8 cellular contexts compared by ENCODE assay signal in genomic region chr21:42220138-42220701, GRCh38. TPM values are rescaled to one million over a fixed set of nuclear protein-coding genes. Genes with fewer than 3 reads are reported as not detected.
DNase-seq lines count a peak whose midpoint lies in the region; ATAC-seq and TF ChIP-seq lines count a peak whose summit lies in the region.

No MANE protein-coding gene starts in this region.

- H3K4me2 ChIP-seq in neuronal stem cell (ENCODE audit: insufficient read depth, low read length, poor library complexity, severe bottlenecking) = peak overlapping the region; percentile 100

- H3K9me3 ChIP-seq in HUES64 (ENCODE audit: insufficient read depth, low read depth, low read length) (peaks cover 11% of the 10 kb centered on the region; the same call in 1 of the 2 replicates), Peyer's patch (no peaks in the 10 kb centered on the region), neuronal stem cell (replicated peaks in 1 of 2; ENCODE audit: control insufficient read depth in 2 of 2, insufficient read depth in 1 of 2, low read depth in 1 of 2, low read length in 2 of 2) (no peaks in the 10 kb centered on the region), vagina (no peaks in the 10 kb centered on the region)

- H3K36me3 Mint-ChIP-seq in activated naive CD4-positive, alpha-beta T cell treated with anti-CD3 and anti-CD28 coated beads, Interleukin-2, amount 50 U/mL, for 72 hours = peaks cover 6 to 10% of the 10 kb centered on the region in 2 donors
- peaks cover 12% of the 10 kb centered on the region for H3K36me3 Mint-ChIP-seq in glutamatergic neuron (ENCODE audit: unreplicated experiment)

- no peak overlapping the region for H3K23ac ChIP-seq in neuronal stem cell (ENCODE audit: low read depth, low read length, poor library complexity)

- peak overlapping the region; percentile 77 for H2AFZ ChIP-seq in neuronal stem cell (ENCODE audit: low read length)

- WGBS in HUES64 = 5% methylated on average over 26 of the region's 26 CpGs
- WGBS in neuronal stem cell (ENCODE audit: extremely low coverage in 2 of 2, insufficient read length in 2 of 2, insufficient replicate concordance in 1 of 2), 2 donors = no CpG with 5 or more reads among the region's 26 CpGs

- H3K36me3 ChIP-seq in GM06990 (ENCODE audit: control insufficient read depth, insufficient read depth, low read length) (no peaks in the 10 kb centered on the region), HUES64 (ENCODE audit: insufficient read depth, low read length) (no peaks in the 10 kb centered on the region), Peyer's patch (no peaks in the 10 kb centered on the region), neuronal stem cell (replicated peaks in 1 of 2; ENCODE audit: control insufficient read depth in 2 of 2, insufficient read depth in 2 of 2, low read length in 2 of 2) (no peaks in the 10 kb centered on the region), vagina (no peaks in the 10 kb centered on the region)

- H3K4ac ChIP-seq in neuronal stem cell (ENCODE audit: low read length) = no peak overlapping the region

- ATAC-seq in activated naive CD4-positive, alpha-beta T cell treated with anti-CD3 and anti-CD28 coated beads, Interleukin-2, amount 50 U/mL, for 72 hours = peak; percentile 81 to 88
- ATAC-seq in HG03520 (IDR thresholded peaks at IDR 0.05; ENCODE audit: unreplicated experiment) = no peak

- intact Hi-C loops in vagina (cut with DNase I) = no loop called here

- H3K4me3 ChIP-seq in GM06990 (replicated peaks; ENCODE audit: low read depth, low read length) (peak overlapping the region; percentile 51), HUES64 (ENCODE audit: low read length) (peak overlapping the region; percentile 57), Peyer's patch (peak overlapping the region; percentile 68 to 91 (median 82)), neuronal stem cell (ENCODE audit: low read length in 2 of 2) (peak overlapping the region in 1 of 2 donors; percentile 82), vagina (peak overlapping the region; percentile 53 to 63)

- no peak overlapping the region for H4K8ac ChIP-seq in neuronal stem cell (ENCODE audit: low read depth, low read length)

- H3K9ac ChIP-seq in HUES64 (ENCODE audit: low read depth, low read length) (no peak overlapping the region), neuronal stem cell (ENCODE audit: low read depth, low read length, poor library complexity) (peak overlapping the region; percentile 60)

- no peaks in the 10 kb centered on the region for H3K79me1 ChIP-seq in neuronal stem cell (ENCODE audit: low read depth, low read length)

- H3K27me3 ChIP-seq in GM06990 (replicated peaks; ENCODE audit: control insufficient read depth, insufficient read depth, low read length) (peaks cover 4% of the 10 kb centered on the region; the same call in 1 of the 2 replicates), HUES64 (ENCODE audit: insufficient read depth, low read length) (peaks cover 85% of the 10 kb centered on the region), Peyer's patch (no peaks in the 10 kb centered on the region), neuronal stem cell (ENCODE audit: control insufficient read depth in 3 of 3, insufficient read depth in 3 of 3, low read depth in 1 of 3, low read length in 3 of 3) (peaks cover 0 to 62% (median 15%) of the 10 kb centered on the region in 3 experiments), vagina (no peaks in the 10 kb centered on the region)

- H3K14ac ChIP-seq in neuronal stem cell (ENCODE audit: low read length) = no peak overlapping the region

- H3K18ac ChIP-seq in neuronal stem cell (ENCODE audit: low read length) = no peak overlapping the region

- peak overlapping the region; percentile 94 for H3K4me3 Mint-ChIP-seq in glutamatergic neuron (ENCODE audit: unreplicated experiment)

- TF ChIP-seq POLR2A in Peyer's patch (IDR thresholded peaks at IDR 0.05) = peak in 1 of 2 donors; percentile 30
- TF ChIP-seq POLR2A in vagina (IDR thresholded peaks at IDR 0.05) = no peak

- H3K27ac Mint-ChIP-seq in activated naive CD4-positive, alpha-beta T cell treated with anti-CD3 and anti-CD28 coated beads, Interleukin-2, amount 50 U/mL, for 72 hours = peak overlapping the region; percentile 81 to 93
- peak overlapping the region; percentile 85 for H3K27ac Mint-ChIP-seq in glutamatergic neuron (ENCODE audit: unreplicated experiment)

- H3K9me3 Mint-ChIP-seq in activated naive CD4-positive, alpha-beta T cell treated with anti-CD3 and anti-CD28 coated beads, Interleukin-2, amount 50 U/mL, for 72 hours = peaks cover 0 to 16% of the 10 kb centered on the region in 2 donors
- no peaks in the 10 kb centered on the region for H3K9me3 Mint-ChIP-seq in glutamatergic neuron (ENCODE audit: unreplicated experiment)

- H3K4me1 ChIP-seq in HUES64 (ENCODE audit: insufficient read depth, low read length) (0 out of 2 replicates have a peak, but pooled peaks cover 6% of the 10 kb centered on the region), Peyer's patch (peaks cover 0 to 34% (median 3%) of the 10 kb centered on the region in 4 donors), neuronal stem cell (ENCODE audit: control insufficient read depth in 2 of 2, insufficient read depth in 1 of 2, low read depth in 1 of 2, low read length in 2 of 2) (peaks cover 11% of the 10 kb centered on the region in 2 donors), vagina (peaks cover 27% of the 10 kb centered on the region)

- H2AK5ac ChIP-seq in neuronal stem cell (ENCODE audit: low read depth, low read length) = no peak overlapping the region

- H3K27me3 Mint-ChIP-seq in glutamatergic neuron (ENCODE audit: unreplicated experiment) = peaks cover 2% of the 10 kb centered on the region

- DNase-seq in GM06990 (ENCODE audit: extremely low read depth, insufficient read length) = peak; percentile 72
- peak; percentile 71 to 92 (median 89) for DNase-seq in Peyer's patch
- peak; percentile 71 to 77 for DNase-seq in activated naive CD4-positive, alpha-beta T cell treated with anti-CD3 and anti-CD28 coated beads, Interleukin-2, amount 50 U/mL, for 72 hours (ENCODE audit: low spot score in 2 of 2)
- peak; percentile 70 for DNase-seq in glutamatergic neuron
- peak; percentile 46 for DNase-seq in neuronal stem cell (ENCODE audit: low spot score)
- no peak for DNase-seq in vagina (ENCODE audit: extremely low spot score in 2 of 2)

- no peak overlapping the region for H2BK15ac ChIP-seq in neuronal stem cell (ENCODE audit: low read length)

- no peak overlapping the region for H2BK12ac ChIP-seq in neuronal stem cell (ENCODE audit: low read length)

- peak overlapping the region; percentile 0 for H2BK5ac ChIP-seq in neuronal stem cell (ENCODE audit: low read length)

- H3K4me1 Mint-ChIP-seq in glutamatergic neuron (ENCODE audit: low read depth, unreplicated experiment) = peaks cover 24% of the 10 kb centered on the region

- H2BK120ac ChIP-seq in neuronal stem cell (ENCODE audit: low read depth, low read length) = no peak overlapping the region

- H3K27ac ChIP-seq in HUES64 (ENCODE audit: low read depth, low read length) = no peak overlapping the region
- H3K27ac ChIP-seq in Peyer's patch = peak overlapping the region; percentile 66 to 94 (median 82)
- no peak overlapping the region for H3K27ac ChIP-seq in neuronal stem cell (replicated peaks; ENCODE audit: low read length)
- H3K27ac ChIP-seq in vagina = peak overlapping the region; percentile 67

- no peak overlapping the region for H4K91ac ChIP-seq in neuronal stem cell (ENCODE audit: low read depth, low read length, poor library complexity)

- TF ChIP-seq CTCF in GM06990 (IDR thresholded peaks at IDR 0.05; ENCODE audit: insufficient read depth, low read length, poor library complexity, severe bottlenecking) (no peak), Peyer's patch (IDR thresholded peaks at IDR 0.05) (no peak), glutamatergic neuron (IDR thresholded peaks at IDR 0.05; ENCODE audit: partially characterized antibody, unreplicated experiment) (no peak), vagina (IDR thresholded peaks at IDR 0.05) (no peak)

RNA-seq across cellular contexts. Expression of gene ABCG1, which starts 1.3 kb away (rescaled TPM):
- 1.7 TPM for polyA plus RNA-seq in HUES64 (2013, experiment 1 of 2)
- 2.2 TPM for polyA plus RNA-seq in HUES64 (2013, experiment 2 of 2)
- total RNA-seq in Peyer's patch (10 to 100 TPM; 33.0 to 68.5 (median 40.8) TPM), glutamatergic neuron (ENCODE audit: unreplicated experiment) (31.9 TPM), vagina (18.7 TPM)
- 10 to 100 TPM; 15.4 to 24.4 TPM for total RNA-seq in activated naive CD4-positive, alpha-beta T cell treated with anti-CD3 and anti-CD28 coated beads, Interleukin-2, amount 50 U/mL, for 72 hours
- polyA plus RNA-seq in neuronal stem cell (2013, experiment 1 of 2) = 1.4 TPM
- 1.8 TPM for polyA plus RNA-seq in neuronal stem cell (2013, experiment 2 of 2)

Comparison
In these comparisons a context has a peak if more than half of its experiments do, and no peak if none do; other contexts are left out.
1. DNase-seq: peak in GM06990 (single experiment), Peyer's patch (3 of 3), activated naive CD4-positive, alpha-beta T cell treated with anti-CD3 and anti-CD28 coated beads, Interleukin-2, amount 50 U/mL, for 72 hours (2 of 2), glutamatergic neuron (single experiment) and neuronal stem cell (single experiment); none in vagina (0 of 2).
2. H3K27ac ChIP-seq: peak in Peyer's patch (4 of 4) and vagina (single experiment); none in HUES64 (single experiment) and neuronal stem cell (single experiment).